Comparison of ENCODE assay signal across 34 cellular contexts in genomic region chr1:21755067-21755466, GRCh38. TPM values are rescaled to one million over a fixed set of nuclear protein-coding genes. Genes with fewer than 3 reads are reported as not detected.
"Had no signal": no experiment of that assay in that cellular context is flagged by ENCODE, and none has a peak within 500 bp of the region (broad histone marks: within the 10 kb centered on the region; RNA-seq: fewer than 3 reads in every experiment).

No MANE protein-coding gene starts in this region.

- H3K27me3 ChIP-seq: left lung, neural progenitor cell, neutrophil, right atrium auricular region, right lobe of liver, tibial nerve, uterus had no signal

- H3K36me3 Mint-ChIP-seq: natural killer cell had no signal

- H3K4me1 Mint-ChIP-seq: nephron progenitor cell, neural progenitor cell had no signal

- H3K27ac Mint-ChIP-seq: mesothelial cell of epicardium, neural progenitor cell, type B pancreatic cell had no signal

- ATAC-seq: left colon; left lung; lower lobe of right lung; natural killer cell; right lobe of liver; stimulated activated naive CD8-positive, alpha-beta T cell treated with anti-CD3 and anti-CD28 coated beads, Interleukin-15, amount 100 ng/mL, for 72 hours had no signal

- H3K4me3 ChIP-seq: left lung, lower lobe of right lung, neural progenitor cell, right atrium auricular region, right lobe of liver, smooth muscle cell, tibial nerve, uterus had no signal

- H3K9me3 Mint-ChIP-seq: immature natural killer cell; mesothelial cell of epicardium; naive B cell; natural killer cell; nephron progenitor cell; neural progenitor cell; stimulated activated naive CD8-positive, alpha-beta T cell treated with anti-CD3 and anti-CD28 coated beads, Interleukin-15, amount 100 ng/mL, for 72 hours; type B pancreatic cell had no signal

- H3K27ac ChIP-seq: left lung, lower lobe of right lung, neural progenitor cell, neutrophil, parathyroid adenoma, right atrium auricular region, right lobe of liver, tibial nerve, uterus had no signal

- H3K36me3 ChIP-seq: uterus had no signal

- H3K9me3 ChIP-seq: left lung, lower lobe of right lung, neutrophil, right atrium auricular region, right lobe of liver, tibial nerve, uterus had no signal

- DNase-seq: hypothalamus; immature natural killer cell; kidney; left colon; left lung; lower lobe of right lung; mammary epithelial cell; mesendoderm; naive B cell; natural killer cell; nephron progenitor cell; occipital lobe; right lobe of liver; stimulated activated CD4-positive, alpha-beta T cell treated with anti-CD3 and anti-CD28 coated beads, Interleukin-1b, Interleukin-23, amount 100 ng/mL, for 48 hours; stimulated activated CD4-positive, alpha-beta T cell treated with anti-CD3 and anti-CD28 coated beads, Interleukin-2, amount 100 ng/mL, for 48 hours; stimulated activated CD4-positive, alpha-beta T cell treated with anti-CD3 and anti-CD28 coated beads, Interleukin-4, amount 100 ng/mL, for 4 hours; stimulated activated CD8-positive, alpha-beta memory T cell treated with anti-CD3 and anti-CD28 coated beads, Interleukin-4, amount 100 ng/mL, for 48 hours; stimulated activated naive CD4-positive, alpha-beta T cell; stimulated activated naive CD8-positive, alpha-beta T cell treated with anti-CD3 and anti-CD28 coated beads, Interleukin-15, amount 100 ng/mL, for 72 hours; substantia nigra; uterus had no signal

- H3K4me1 ChIP-seq: neural progenitor cell, parathyroid adenoma, right lobe of liver, uterus had no signal

- H3K4me3 Mint-ChIP-seq: immature natural killer cell; mesothelial cell of epicardium; naive B cell; natural killer cell; nephron progenitor cell; neural progenitor cell; stimulated activated naive CD8-positive, alpha-beta T cell treated with anti-CD3 and anti-CD28 coated beads, Interleukin-15, amount 100 ng/mL, for 72 hours; type B pancreatic cell had no signal

- H3K27me3 Mint-ChIP-seq: naive B cell; stimulated activated naive CD8-positive, alpha-beta T cell treated with anti-CD3 and anti-CD28 coated beads, Interleukin-15, amount 100 ng/mL, for 72 hours; type B pancreatic cell had no signal

RNA-seq across cellular contexts. Expression of gene LDLRAD2, which starts 57.0 kb away (rescaled TPM):
- total RNA-seq: mammary epithelial cell, mononuclear cell, occipital lobe, osteocyte, pulmonary artery endothelial cell, renal cortical epithelial cell, right atrium auricular region, right lobe of liver, temporal lobe had no signal
- polyA plus RNA-seq: mammary epithelial cell had no signal
